9 cellular contexts compared by ENCODE assay signal in genomic region chr14:104968153-104968527, GRCh38. TPM values are rescaled to one million over a fixed set of nuclear protein-coding genes. Genes with fewer than 3 reads are reported as not detected.
DNase-seq lines count a peak whose midpoint lies in the region; ATAC-seq and TF ChIP-seq lines count a peak whose summit lies in the region.
"Had no signal": no experiment of that assay in that cellular context is flagged by ENCODE, and none has a peak within 500 bp of the region (broad histone marks: within the 10 kb centered on the region; RNA-seq: fewer than 3 reads in every experiment).

No MANE protein-coding gene starts in this region.

- H3K9me3 ChIP-seq in HUES48 (ENCODE audit: control insufficient read depth, insufficient read depth, low read length) (no peaks in the 10 kb centered on the region), thoracic aorta (no peaks in the 10 kb centered on the region), MG63 (no peaks in the 10 kb centered on the region)

- H3K36me3 ChIP-seq in HUES48 (ENCODE audit: control insufficient read depth, insufficient read depth, low read length) (no peaks in the 10 kb centered on the region), thoracic aorta (no peaks in the 10 kb centered on the region), MG63 (no peaks in the 10 kb centered on the region)

- DNase-seq in cardiac fibroblast (ENCODE audit: low read depth in 2 of 2) (peak; percentile 41 to 61), thoracic aorta (ENCODE audit: low spot score) (no peak), MG63 (no peak)

- peaks cover 16% of the 10 kb centered on the region for H3K4me1 ChIP-seq in HUES48 (ENCODE audit: control insufficient read depth, insufficient read depth, low read length)
- peaks cover 16 to 50% of the 10 kb centered on the region in 2 donors for H3K4me1 ChIP-seq in thoracic aorta (ENCODE audit: control insufficient read depth in 1 of 2, low read depth in 2 of 2)

- peak overlapping the region; percentile 54 for H3K4me3 ChIP-seq in HUES48 (ENCODE audit: low read depth, low read length)
- peak overlapping the region; percentile 34 to 57 for H3K4me3 ChIP-seq in cardiac fibroblast (replicated peaks in 1 of 2; ENCODE audit: low read depth in 2 of 2, low read length in 2 of 2)
- peak overlapping the region; percentile 54 for H3K4me3 ChIP-seq in thoracic aorta
- H3K4me3 ChIP-seq in MG63, result no peak overlapping the region
- H3K4me3 ChIP-seq: SK-N-MC had no signal

- H3K9ac ChIP-seq in HUES48 (ENCODE audit: low read depth, low read length), result no peak overlapping the region

- TF ChIP-seq CTCF in cardiac fibroblast (IDR thresholded peaks at IDR 0.05; ENCODE audit: low read depth, low read length) (no peak), thoracic aorta (IDR thresholded peaks at IDR 0.05) (no peak)

- H3K27me3 ChIP-seq in HUES48 (ENCODE audit: control insufficient read depth, insufficient read depth, low read length) (peaks cover 4% of the 10 kb centered on the region; the same call in 1 of the 2 replicates), layer of hippocampus (ENCODE audit: control insufficient read depth, insufficient read depth, low read length) (peaks cover 15% of the 10 kb centered on the region), thoracic aorta (replicated peaks; ENCODE audit: insufficient read depth) (no peaks in the 10 kb centered on the region), MG63 (no peaks in the 10 kb centered on the region)

- ATAC-seq in thoracic aorta (ENCODE audit: insufficient number of reproducible peaks, low FRiP score, low read depth), result no peak
- ATAC-seq in HG02642 (IDR thresholded peaks at IDR 0.05; ENCODE audit: poor library complexity, unreplicated experiment), result no peak
- no peak for ATAC-seq in GM19452 (IDR thresholded peaks at IDR 0.05; ENCODE audit: unreplicated experiment)
- no peak for ATAC-seq in GM19397 (IDR thresholded peaks at IDR 0.05; ENCODE audit: unreplicated experiment)

- no peak overlapping the region for H3K27ac ChIP-seq in HUES48 (ENCODE audit: low read depth, low read length)
- H3K27ac ChIP-seq in layer of hippocampus (ENCODE audit: low read depth, low read length), result peak overlapping the region; percentile 30
- H3K27ac ChIP-seq in thoracic aorta, result peak overlapping the region; percentile 70 to 94
- H3K27ac ChIP-seq: SK-N-MC had no signal

RNA-seq across cellular contexts. Expression of gene AHNAK2, which starts 10.0 kb away (rescaled TPM):
- total RNA-seq in thoracic aorta, result 10 to 100 TPM; 22.6 to 47.8 TPM
- 26.9 and 31.3 TPM in 2 replicates for total RNA-seq in MG63 (2014; rRNA removed; shearing (Covaris generic); ENCODE audit: low replicate concordance)

RNA-seq across cellular contexts. Expression of gene CLBA1, which starts 17.4 kb away (rescaled TPM):
- total RNA-seq in thoracic aorta, result 1 to 10 TPM; 3.1 to 4.6 TPM
- total RNA-seq in MG63 (2014; rRNA removed; shearing (Covaris generic); ENCODE audit: low replicate concordance), result 7.2 and 10.8 TPM in 2 replicates

RNA-seq across cellular contexts. Expression of gene PLD4, which starts 43.5 kb away (rescaled TPM):
- total RNA-seq in thoracic aorta, result under 1 TPM in 1 of 2 donors, not detected in 1; 0.35 TPM
- not detected in 2 replicates for total RNA-seq in MG63 (2014; rRNA removed; shearing (Covaris generic); ENCODE audit: low replicate concordance)

RNA-seq across cellular contexts. Expression of gene CDCA4, which starts 52.7 kb away (rescaled TPM):
- total RNA-seq in thoracic aorta, result 1 to 10 TPM; 1.6 to 6.5 TPM
- 30.3 and 49.7 TPM in 2 replicates for total RNA-seq in MG63 (2014; rRNA removed; shearing (Covaris generic); ENCODE audit: low replicate concordance)

Comparison
In these comparisons a context has a peak if more than half of its experiments do, and no peak if none do; other contexts are left out.
1. DNase-seq: peak in cardiac fibroblast (2 of 2); none in thoracic aorta (single experiment) and MG63 (single experiment).